ENCODE assay signal across 20 cellular contexts in genomic region chr18:55974521-55974920, GRCh38.
DNase-seq lines count a peak whose midpoint lies in the region; ATAC-seq and TF ChIP-seq lines count a peak whose summit lies in the region.
"Had no signal": no experiment of that assay in that cellular context is flagged by ENCODE, and none has a peak within 500 bp of the region (broad histone marks: within the 10 kb centered on the region; RNA-seq: fewer than 3 reads in every experiment).

No MANE protein-coding gene starts in this region.

- H3K23ac ChIP-seq in neuronal stem cell (ENCODE audit: low read depth, low read length, poor library complexity), result no peak overlapping the region

- H3K36me3 ChIP-seq in OCI-LY3 (replicated peaks; ENCODE audit: low read depth, low read length) (no peaks in the 10 kb centered on the region), esophagus muscularis mucosa (no peaks in the 10 kb centered on the region), neuronal stem cell (replicated peaks in 1 of 2; ENCODE audit: control insufficient read depth in 2 of 2, insufficient read depth in 2 of 2, low read length in 2 of 2) (no peaks in the 10 kb centered on the region), Karpas-422 (ENCODE audit: insufficient read depth, low read length) (no peaks in the 10 kb centered on the region)
- H3K36me3 ChIP-seq: BLaER1 treated with 17β-estradiol and CSF1 and Interleukin-3, amounts not matched to agents 10 nM and 100 nM had no signal

- H2BK12ac ChIP-seq in neuronal stem cell (ENCODE audit: low read length), result no peak overlapping the region

- peak; percentile 47 for ATAC-seq in stimulated activated memory B cell treated with anti-CD40 and anti-IgM and Interleukin-4, amounts not matched to agents 10 μg/mL and 1 μg/mL and 100 μg/mL, for 72 hours
- ATAC-seq: CD8-positive, alpha-beta T cell had no signal

- H4K20me1 ChIP-seq in OCI-LY3 (ENCODE audit: insufficient read depth, low read length) (no peaks in the 10 kb centered on the region), Karpas-422 (ENCODE audit: insufficient read depth, low read depth, low read length) (no peaks in the 10 kb centered on the region)
- H4K20me1 ChIP-seq: BLaER1 treated with 17β-estradiol and CSF1 and Interleukin-3, amounts not matched to agents 10 nM and 100 nM had no signal

- POLR2A ChIA-PET in activated CD4-positive, alpha-beta T cell treated with anti-CD3 and anti-CD28 coated beads, Interleukin-2, amount 10 ng/mL, durations not matched to agents 7 days and 5 days (lab: Charles Lee), result no interaction called here

- no peaks in the 10 kb centered on the region for H3K9me3 Mint-ChIP-seq in stimulated activated memory B cell treated with anti-CD40 and anti-IgM and Interleukin-4, amounts not matched to agents 10 μg/mL and 1 μg/mL and 100 μg/mL, for 72 hours
- H3K9me3 Mint-ChIP-seq in activated CD4-positive, alpha-beta T cell treated with anti-CD3 and anti-CD28 coated beads, Interleukin-2, amount 10 ng/mL, durations not matched to agents 7 days and 5 days, result no peaks in the 10 kb centered on the region

- H3K79me2 ChIP-seq in OCI-LY3 (ENCODE audit: low read length), result no peaks in the 10 kb centered on the region
- no peaks in the 10 kb centered on the region for H3K79me2 ChIP-seq in Karpas-422 (ENCODE audit: low read length)

- H3K18ac ChIP-seq in neuronal stem cell (ENCODE audit: low read length), result no peak overlapping the region

- no peaks in the 10 kb centered on the region for H3K27me3 Mint-ChIP-seq in stimulated activated memory B cell treated with anti-CD40 and anti-IgM and Interleukin-4, amounts not matched to agents 10 μg/mL and 1 μg/mL and 100 μg/mL, for 72 hours
- H3K27me3 Mint-ChIP-seq in activated CD4-positive, alpha-beta T cell treated with anti-CD3 and anti-CD28 coated beads, Interleukin-2, amount 10 ng/mL, durations not matched to agents 7 days and 5 days, result no peaks in the 10 kb centered on the region
- H3K27me3 Mint-ChIP-seq: B cell; CD4-positive, alpha-beta T cell had no signal

- DNase-seq in esophagus muscularis mucosa (ENCODE audit: extremely low spot score), result peak; percentile 34
- DNase-seq in neuronal stem cell (ENCODE audit: low spot score), result no peak
- no peak for DNase-seq in NCI-H2029 treated with DMSO at 0.1 percent for 48 hours (lab: John Stamatoyannopoulos, UW)
- DNase-seq in NCI-H345 treated with DMSO at 0.1 percent for 48 hours (lab: John Stamatoyannopoulos, UW; ENCODE audit: unreplicated experiment), result no peak
- no peak for DNase-seq in Karpas-422
- DNase-seq in activated CD4-positive, alpha-beta T cell treated with anti-CD3 and anti-CD28 coated beads, Interleukin-2, amount 10 ng/mL, durations not matched to agents 7 days and 5 days, result no peak
- DNase-seq: 8988T; ACHN; AML-193; Caco-2; Calu3; CD4-positive, alpha-beta T cell; CD8-positive, alpha-beta T cell; DMS79 treated with DMSO at 0.1 percent for 48 hours; GF-D8 had no signal

- H3K27ac Mint-ChIP-seq in stimulated activated memory B cell treated with anti-CD40 and anti-IgM and Interleukin-4, amounts not matched to agents 10 μg/mL and 1 μg/mL and 100 μg/mL, for 72 hours, result no peak overlapping the region
- no peak overlapping the region for H3K27ac Mint-ChIP-seq in activated CD4-positive, alpha-beta T cell treated with anti-CD3 and anti-CD28 coated beads, Interleukin-2, amount 10 ng/mL, durations not matched to agents 7 days and 5 days
- H3K27ac Mint-ChIP-seq: B cell; CD4-positive, alpha-beta T cell; CD8-positive, alpha-beta T cell had no signal

- H3K4me2 ChIP-seq in OCI-LY3 (ENCODE audit: low read length), result peak overlapping the region; percentile 52
- H3K4me2 ChIP-seq in neuronal stem cell (ENCODE audit: insufficient read depth, low read length, poor library complexity, severe bottlenecking), result no peak overlapping the region
- H3K4me2 ChIP-seq in Karpas-422 (ENCODE audit: low read depth, low read length, poor library complexity, severe bottlenecking), result no peak overlapping the region
- H3K4me2 ChIP-seq: BLaER1 treated with 17β-estradiol and CSF1 and Interleukin-3, amounts not matched to agents 10 nM and 100 nM had no signal

- no peak overlapping the region for H3K4me3 Mint-ChIP-seq in stimulated activated memory B cell treated with anti-CD40 and anti-IgM and Interleukin-4, amounts not matched to agents 10 μg/mL and 1 μg/mL and 100 μg/mL, for 72 hours
- H3K4me3 Mint-ChIP-seq in activated CD4-positive, alpha-beta T cell treated with anti-CD3 and anti-CD28 coated beads, Interleukin-2, amount 10 ng/mL, durations not matched to agents 7 days and 5 days, result no peak overlapping the region
- H3K4me3 Mint-ChIP-seq: B cell; CD4-positive, alpha-beta T cell; CD8-positive, alpha-beta T cell had no signal

- no peak overlapping the region for H2BK15ac ChIP-seq in neuronal stem cell (ENCODE audit: low read length)

- TF ChIP-seq POLR2A in esophagus muscularis mucosa (IDR thresholded peaks at IDR 0.05; ENCODE audit: low read depth), result no peak

- no peak overlapping the region for H3K4ac ChIP-seq in neuronal stem cell (ENCODE audit: low read length)

- no peaks in the 10 kb centered on the region for H3K27me3 ChIP-seq in OCI-LY3 (ENCODE audit: low read depth, low read length)
- H3K27me3 ChIP-seq in esophagus muscularis mucosa, result no peaks in the 10 kb centered on the region
- no peaks in the 10 kb centered on the region for H3K27me3 ChIP-seq in neuronal stem cell (ENCODE audit: control insufficient read depth in 3 of 3, insufficient read depth in 3 of 3, low read depth in 1 of 3, low read length in 3 of 3)
- no peaks in the 10 kb centered on the region for H3K27me3 ChIP-seq in Karpas-422 (ENCODE audit: low read length)
- H3K27me3 ChIP-seq: BLaER1 treated with 17β-estradiol and CSF1 and Interleukin-3, amounts not matched to agents 10 nM and 100 nM had no signal

- H3K9ac ChIP-seq in OCI-LY3 (ENCODE audit: low read length), result peak overlapping the region; percentile 8
- H3K9ac ChIP-seq in neuronal stem cell (ENCODE audit: low read depth, low read length, poor library complexity), result no peak overlapping the region
- H3K9ac ChIP-seq in Karpas-422 (ENCODE audit: low read length), result no peak overlapping the region
- H3K9ac ChIP-seq: BLaER1 treated with 17β-estradiol and CSF1 and Interleukin-3, amounts not matched to agents 10 nM and 100 nM had no signal

- WGBS in esophagus muscularis mucosa, result 78% methylated on average over 3 of the region's 3 CpGs
- WGBS in neuronal stem cell (ENCODE audit: extremely low coverage in 2 of 2, insufficient read length in 2 of 2, insufficient replicate concordance in 1 of 2), 2 donors, result no CpG with 5 or more reads among the region's 3 CpGs

- no peak overlapping the region for H2AK5ac ChIP-seq in neuronal stem cell (ENCODE audit: low read depth, low read length)

- H2AFZ ChIP-seq in OCI-LY3 (ENCODE audit: low read depth, low read length) (peak overlapping the region; percentile 41), neuronal stem cell (ENCODE audit: low read length) (peak overlapping the region; percentile 3), Karpas-422 (ENCODE audit: low read length) (no peak overlapping the region)

- no peak overlapping the region for H4K91ac ChIP-seq in neuronal stem cell (ENCODE audit: low read depth, low read length, poor library complexity)

- H3K9me3 ChIP-seq in OCI-LY3 (ENCODE audit: insufficient read depth, low read length), result 0 out of 2 replicates have a peak, but pooled peaks cover 4% of the 10 kb centered on the region
- H3K9me3 ChIP-seq in esophagus muscularis mucosa, result peaks cover 0 to 4% (median 0%) of the 10 kb centered on the region in 4 donors
- H3K9me3 ChIP-seq in neuronal stem cell (replicated peaks in 1 of 2; ENCODE audit: control insufficient read depth in 2 of 2, insufficient read depth in 1 of 2, low read depth in 1 of 2, low read length in 2 of 2), result peaks cover 0 to 4% of the 10 kb centered on the region in 2 donors
- no peaks in the 10 kb centered on the region for H3K9me3 ChIP-seq in Karpas-422 (ENCODE audit: low read length)
- H3K9me3 ChIP-seq: Caco-2 had no signal

- H3K36me3 Mint-ChIP-seq in stimulated activated memory B cell treated with anti-CD40 and anti-IgM and Interleukin-4, amounts not matched to agents 10 μg/mL and 1 μg/mL and 100 μg/mL, for 72 hours, result no peaks in the 10 kb centered on the region
- no peaks in the 10 kb centered on the region for H3K36me3 Mint-ChIP-seq in activated CD4-positive, alpha-beta T cell treated with anti-CD3 and anti-CD28 coated beads, Interleukin-2, amount 10 ng/mL, durations not matched to agents 7 days and 5 days (ENCODE audit: low read depth)
- H3K36me3 Mint-ChIP-seq: CD8-positive, alpha-beta T cell had no signal

- CTCF ChIA-PET in activated CD4-positive, alpha-beta T cell treated with anti-CD3 and anti-CD28 coated beads, Interleukin-2, amount 10 ng/mL, durations not matched to agents 7 days and 5 days (lab: Charles Lee), result no interaction called here

- no peak overlapping the region for H2BK5ac ChIP-seq in neuronal stem cell (ENCODE audit: low read length)

- no peak overlapping the region for H2BK120ac ChIP-seq in neuronal stem cell (ENCODE audit: low read depth, low read length)

- TF ChIP-seq CTCF in OCI-LY3 (IDR thresholded peaks at IDR 0.05; ENCODE audit: low read depth, low read length) (no peak), esophagus muscularis mucosa (IDR thresholded peaks at IDR 0.05) (no peak)

- no peaks in the 10 kb centered on the region for H3K79me1 ChIP-seq in neuronal stem cell (ENCODE audit: low read depth, low read length)

- H3K4me3 ChIP-seq in OCI-LY3 (ENCODE audit: low read length) (no peak overlapping the region), esophagus muscularis mucosa (no peak overlapping the region), neuronal stem cell (ENCODE audit: low read length in 2 of 2) (no peak overlapping the region), Karpas-422 (ENCODE audit: low read length) (no peak overlapping the region)
- H3K4me3 ChIP-seq: BLaER1 treated with 17β-estradiol and CSF1 and Interleukin-3, amounts not matched to agents 10 nM and 100 nM had no signal

- no peaks in the 10 kb centered on the region for H3K4me1 Mint-ChIP-seq in stimulated activated memory B cell treated with anti-CD40 and anti-IgM and Interleukin-4, amounts not matched to agents 10 μg/mL and 1 μg/mL and 100 μg/mL, for 72 hours
- no peaks in the 10 kb centered on the region for H3K4me1 Mint-ChIP-seq in activated CD4-positive, alpha-beta T cell treated with anti-CD3 and anti-CD28 coated beads, Interleukin-2, amount 10 ng/mL, durations not matched to agents 7 days and 5 days

- H3K4me1 ChIP-seq in OCI-LY3 (ENCODE audit: low read length) (peaks cover 32% of the 10 kb centered on the region), esophagus muscularis mucosa (no peaks in the 10 kb centered on the region), neuronal stem cell (ENCODE audit: control insufficient read depth in 2 of 2, insufficient read depth in 1 of 2, low read depth in 1 of 2, low read length in 2 of 2) (peaks cover 0 to 2% of the 10 kb centered on the region in 2 donors), Karpas-422 (ENCODE audit: low read length) (no peaks in the 10 kb centered on the region)
- H3K4me1 ChIP-seq: BLaER1 treated with 17β-estradiol and CSF1 and Interleukin-3, amounts not matched to agents 10 nM and 100 nM; Caco-2 had no signal

- no peak overlapping the region for H4K8ac ChIP-seq in neuronal stem cell (ENCODE audit: low read depth, low read length)

- no peak overlapping the region for H3K14ac ChIP-seq in neuronal stem cell (ENCODE audit: low read length)

- H3K27ac ChIP-seq in OCI-LY3 (ENCODE audit: low read length) (peak overlapping the region; percentile 57), esophagus muscularis mucosa (replicated peaks in 1 of 4) (no peak overlapping the region), neuronal stem cell (replicated peaks; ENCODE audit: low read length) (no peak overlapping the region), Karpas-422 (ENCODE audit: low read length) (no peak overlapping the region)
- H3K27ac ChIP-seq: BLaER1 treated with 17β-estradiol and CSF1 and Interleukin-3, amounts not matched to agents 10 nM and 100 nM; C4-2B had no signal

- intact Hi-C loops in esophagus muscularis mucosa (cut with DNase I), result no loop called here

- TF ChIP-seq EP300 in esophagus muscularis mucosa (IDR thresholded peaks at IDR 0.05), result no peak

- H3K9me2 ChIP-seq in Karpas-422 (replicated peaks; ENCODE audit: insufficient read depth, low read length), result no peaks in the 10 kb centered on the region
